In genomic region chr4:121785479-121785878, GRCh38 we compare ENCODE assay signal across 15 cellular contexts. TPM values are rescaled to one million over a fixed set of nuclear protein-coding genes. Genes with fewer than 3 reads are reported as not detected.
DNase-seq lines count a peak whose midpoint lies in the region; ATAC-seq and TF ChIP-seq lines count a peak whose summit lies in the region.
"Had no signal": no experiment of that assay in that cellular context is flagged by ENCODE, and none has a peak within 500 bp of the region (broad histone marks: within the 10 kb centered on the region; RNA-seq: fewer than 3 reads in every experiment).

No MANE protein-coding gene starts in this region.

- H3K27me3 Mint-ChIP-seq in osteocyte (ENCODE audit: unreplicated experiment): no peaks in the 10 kb centered on the region

- ATAC-seq in SK-N-SH treated with all-trans-retinoic acid at 6 μM for 48 hours (peak; percentile 16), GM18505 (IDR thresholded peaks at IDR 0.05; ENCODE audit: unreplicated experiment) (no peak)

- H3K9me3 Mint-ChIP-seq in osteocyte (ENCODE audit: unreplicated experiment): peaks cover 7% of the 10 kb centered on the region
- H3K9me3 Mint-ChIP-seq: activated naive CD4-positive, alpha-beta T cell treated with anti-CD3 and anti-CD28 coated beads, Interleukin-2, amount 10 ng/mL, durations not matched to agents 7 days and 5 days; neural progenitor cell had no signal

- TF ChIP-seq CTCF in osteocyte (IDR thresholded peaks at IDR 0.05) (no peak), GM13976 (IDR thresholded peaks at IDR 0.05; ENCODE audit: borderline replicate concordance, control extremely low read depth, extremely low read depth, insufficient read depth, missing control alignments) (no peak)

- peak overlapping the region; percentile 84 for H3K27ac Mint-ChIP-seq in osteocyte (ENCODE audit: unreplicated experiment)
- H3K27ac Mint-ChIP-seq: activated naive CD4-positive, alpha-beta T cell treated with anti-CD3 and anti-CD28 coated beads, Interleukin-2, amount 10 ng/mL, durations not matched to agents 7 days and 5 days; neural progenitor cell had no signal

- H3K4me1 Mint-ChIP-seq in osteocyte (ENCODE audit: unreplicated experiment): peaks cover 35% of the 10 kb centered on the region
- H3K4me1 Mint-ChIP-seq: neural progenitor cell had no signal

- peak; percentile 43 for DNase-seq in EH (ENCODE audit: low read depth)
- peak; percentile 77 for DNase-seq in fibroblast of peridontal ligament (ENCODE audit: extremely low read depth)
- DNase-seq in osteocyte (ENCODE audit: extremely low spot score, unreplicated experiment): no peak
- DNase-seq in GM13976 (ENCODE audit: low spot score): no peak
- no peak for DNase-seq in LoVo (ENCODE audit: low spot score)
- no peak for DNase-seq in SKM-1 (lab: John Stamatoyannopoulos, UW; ENCODE audit: unreplicated experiment)
- DNase-seq: activated naive CD4-positive, alpha-beta T cell treated with anti-CD3 and anti-CD28 coated beads, Interleukin-2, amount 10 ng/mL, durations not matched to agents 7 days and 5 days; C1 segment of cervical spinal cord; cortex of kidney; NCI-H1092; Peyer's patch had no signal

- no peak overlapping the region for H3K4me3 Mint-ChIP-seq in osteocyte (ENCODE audit: unreplicated experiment)
- H3K4me3 Mint-ChIP-seq: activated naive CD4-positive, alpha-beta T cell treated with anti-CD3 and anti-CD28 coated beads, Interleukin-2, amount 10 ng/mL, durations not matched to agents 7 days and 5 days; neural progenitor cell had no signal

- in situ Hi-C loops in GM13976 (cut with MboI; ENCODE audit: low sequenced_read_pairs, unreplicated experiment): no loop called here

- no peaks in the 10 kb centered on the region for H3K36me3 Mint-ChIP-seq in osteocyte (ENCODE audit: unreplicated experiment)
- H3K36me3 Mint-ChIP-seq: activated naive CD4-positive, alpha-beta T cell treated with anti-CD3 and anti-CD28 coated beads, Interleukin-2, amount 10 ng/mL, durations not matched to agents 7 days and 5 days; neural progenitor cell had no signal

- TF ChIP-seq POLR2A in GM18505 (IDR thresholded peaks at IDR 0.05; ENCODE audit: borderline replicate concordance, extremely low read depth, insufficient read depth, insufficient read length): no peak

TF ChIP-seq in SK-N-SH treated with all-trans-retinoic acid at 6 μM for 48 hours, 23 proteins besides CTCF, POLR2A, EP300 and RAD21:
- TF ChIP-seq ARNTL (CRISPR knock-in tag; IDR thresholded peaks at IDR 0.05; ENCODE audit: borderline replicate concordance, low read depth) (no peak), POU6F1 (CRISPR knock-in tag; IDR thresholded peaks at IDR 0.05; ENCODE audit: borderline replicate concordance, low read depth) (no peak), OSR1 (CRISPR knock-in tag; IDR thresholded peaks at IDR 0.05) (no peak), CREB5 (CRISPR knock-in tag; IDR thresholded peaks at IDR 0.05; ENCODE audit: low read depth) (no peak), PPARA (CRISPR knock-in tag; IDR thresholded peaks at IDR 0.05; ENCODE audit: borderline replicate concordance) (no peak), TSHZ2 (CRISPR knock-in tag; IDR thresholded peaks at IDR 0.05) (no peak), CSRNP3 (CRISPR knock-in tag; IDR thresholded peaks at IDR 0.05) (no peak), ZNF8 (CRISPR knock-in tag; IDR thresholded peaks at IDR 0.05) (no peak), ZNF565 (CRISPR knock-in tag; conservative IDR thresholded peaks at IDR 0.05; ENCODE audit: low read depth) (no peak), TCF4 (CRISPR knock-in tag; IDR thresholded peaks at IDR 0.05; ENCODE audit: borderline replicate concordance) (no peak), ISL1 (CRISPR knock-in tag; IDR thresholded peaks at IDR 0.05) (no peak)
TF ChIP-seq in SK-N-SH treated with all-trans-retinoic acid at 6 μM for 48 hours: peak in this region for 0.

RNA-seq across cellular contexts. Expression of gene EXOSC9, which starts 15.6 kb away (rescaled TPM):
- 23.3 and 24.0 TPM in 2 replicates for total RNA-seq in osteocyte

RNA-seq across cellular contexts. Expression of gene SMIM43, which starts 20.5 kb away (rescaled TPM):
- not detected in 2 replicates for total RNA-seq in osteocyte
- total RNA-seq: HT1080, Peyer's patch had no signal

RNA-seq across cellular contexts. Expression of gene CCNA2, which starts 38.2 kb away (rescaled TPM):
- total RNA-seq in osteocyte: 9.6 and 10.6 TPM in 2 replicates

Comparison
In these comparisons a context has a peak if more than half of its experiments do, and no peak if none do; other contexts are left out.
1. DNase-seq: peak in EH (single experiment) and fibroblast of peridontal ligament (single experiment); none in osteocyte (single experiment), GM13976 (single experiment), LoVo (single experiment) and SKM-1 (single experiment).